ENCODE assay signal across 8 cellular contexts in the genomic region with DNA sequence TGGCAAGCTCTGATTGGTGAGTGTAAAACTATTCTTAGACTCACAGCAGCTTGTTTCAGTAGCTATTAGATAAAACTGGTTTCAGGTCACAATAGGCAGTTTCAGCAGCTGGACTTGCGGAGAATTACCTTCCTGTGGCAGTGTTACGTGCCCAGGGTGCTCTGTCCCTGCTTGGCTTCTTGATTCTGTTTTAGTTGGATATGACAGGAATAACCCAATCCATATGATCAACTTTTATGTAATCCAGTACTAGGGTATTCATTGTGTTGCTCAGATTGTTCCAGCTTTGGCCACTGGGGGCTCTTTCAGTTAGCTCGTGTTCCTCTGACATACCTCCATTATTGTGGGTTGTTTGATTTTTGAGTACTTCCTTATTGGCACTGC. TPM values are rescaled to one million over a fixed set of nuclear protein-coding genes. Genes with fewer than 3 reads are reported as not detected.
DNase-seq lines count a peak whose midpoint lies in the region; ATAC-seq and TF ChIP-seq lines count a peak whose summit lies in the region.

No MANE protein-coding gene starts in this region.

- H4K20me1 ChIP-seq in KMS-11 (ENCODE audit: insufficient read depth): no peaks in the 10 kb centered on the region

- no peak overlapping the region for H2AFZ ChIP-seq in KMS-11 (ENCODE audit: low read depth)

- H3K4me1 ChIP-seq in KMS-11 (ENCODE audit: low read depth, poor library complexity, severe bottlenecking): peaks cover 99% of the 10 kb centered on the region
- H3K4me1 ChIP-seq in esophagus squamous epithelium: peaks cover 0 to 52% (median 22%) of the 10 kb centered on the region in 3 donors
- H3K4me1 ChIP-seq in spleen: peaks cover 8 to 99% (median 72%) of the 10 kb centered on the region in 6 donors

- peak overlapping the region; percentile 97 for H3K4me2 ChIP-seq in KMS-11

- peak; percentile 50 for ATAC-seq in GM21825 (IDR thresholded peaks at IDR 0.05; ENCODE audit: unreplicated experiment)

- H3K4me3 ChIP-seq in KMS-11 (IDR thresholded peaks at IDR 0.05; ENCODE audit: insufficient read depth, low read depth, low read length): no peak overlapping the region
- no peak overlapping the region for H3K4me3 ChIP-seq in esophagus squamous epithelium
- no peak overlapping the region for H3K4me3 ChIP-seq in spleen

- H3K27ac ChIP-seq in KMS-11: peak overlapping the region; percentile 99
- H3K27ac ChIP-seq in VCaP: no peak overlapping the region; the same call in 1 of the 2 replicates
- H3K27ac ChIP-seq in esophagus squamous epithelium: peak overlapping the region in 1 of 4 donors; percentile 68
- peak overlapping the region in 4 of 8 donors; percentile 50 to 68 (median 50) for H3K27ac ChIP-seq in spleen

- TF ChIP-seq CTCF in KMS-11 (conservative IDR thresholded peaks at IDR 0.05; ENCODE audit: low read depth, low read length) (peak; percentile 68), VCaP (conservative IDR thresholded peaks at IDR 0.05) (peak; percentile 68), esophagus squamous epithelium (IDR thresholded peaks at IDR 0.05) (peak in 4 of 6 experiments; percentile 19 to 53 (median 42)), spleen (IDR thresholded peaks at IDR 0.05 in 8 of 11, conservative IDR thresholded peaks at IDR 0.05 in 3 of 11) (peak in 9 of 11 experiments; percentile 34 to 66 (median 48))

- no peaks in the 10 kb centered on the region for H3K27me3 ChIP-seq in KMS-11 (ENCODE audit: insufficient read depth, low read depth)
- no peaks in the 10 kb centered on the region for H3K27me3 ChIP-seq in esophagus squamous epithelium
- H3K27me3 ChIP-seq in spleen (replicated peaks in 1 of 7): no peaks in the 10 kb centered on the region

- WGBS in esophagus squamous epithelium, 2 donors: 65 to 67% methylated on average over 3 of the region's 3 CpGs
- 55 to 63% (median 56%) methylated on average over 3 of the region's 3 CpGs for WGBS in spleen, 5 donors

- peak overlapping the region; percentile 79; the same call in 1 of the 2 replicates for H3K9ac ChIP-seq in KMS-11

- peak; percentile 61 for DNase-seq in stimulated activated CD4-positive, alpha-beta T cell treated with anti-CD3 and anti-CD28 coated beads, Interleukin-15, amount 100 ng/mL, for 24 hours
- DNase-seq in stimulated activated CD4-positive, alpha-beta T cell treated with anti-CD3 and anti-CD28 coated beads, Interleukin-2, amount 100 ng/mL, for 48 hours: no peak
- DNase-seq in esophagus squamous epithelium (lab: John Stamatoyannopoulos, UW) (no peak), spleen (peak; percentile 35), GM03348 (ENCODE audit: low spot score) (no peak)

- H3K9me3 ChIP-seq in esophagus squamous epithelium (no peaks in the 10 kb centered on the region), spleen (no peaks in the 10 kb centered on the region)

- H3K79me2 ChIP-seq in KMS-11 (ENCODE audit: insufficient read depth, low read depth): peaks cover 90% of the 10 kb centered on the region

- no peak for TF ChIP-seq POLR2A in esophagus squamous epithelium (IDR thresholded peaks at IDR 0.05)
- TF ChIP-seq POLR2A in spleen (IDR thresholded peaks at IDR 0.05): no peak

- intact Hi-C loops in esophagus squamous epithelium (cut with DNase I): no loop called here
- intact Hi-C loops in spleen (cut with DNase I; ENCODE audit: low total_unique reads): no loop called here

- H3K36me3 ChIP-seq in KMS-11 (ENCODE audit: insufficient read depth): no peaks in the 10 kb centered on the region
- no peaks in the 10 kb centered on the region for H3K36me3 ChIP-seq in esophagus squamous epithelium
- peaks cover 0 to 20% (median 0%) of the 10 kb centered on the region in 6 donors for H3K36me3 ChIP-seq in spleen

RNA-seq across cellular contexts. Expression of a gene that starts 43.1 kb away (rescaled TPM):
- 10 to 100 TPM in 2 of 4 donors, 1 to 10 TPM in 2; 7.4 to 17.9 (median 9.4) TPM for total RNA-seq in esophagus squamous epithelium
- total RNA-seq in spleen: 100 to 1,000 TPM in 1 of 7 donors, 10 to 100 TPM in 6; 55.1 to 102 (median 76.5) TPM
- polyA plus RNA-seq in spleen: 1 to 10 TPM; 6.4 to 9.7 (median 7.1) TPM

Comparison
In these comparisons a context has a peak if more than half of its experiments do, and no peak if none do; other contexts are left out.
1. DNase-seq: peak in stimulated activated CD4-positive, alpha-beta T cell treated with anti-CD3 and anti-CD28 coated beads, Interleukin-15, amount 100 ng/mL, for 24 hours (single experiment) and spleen (single experiment); none in stimulated activated CD4-positive, alpha-beta T cell treated with anti-CD3 and anti-CD28 coated beads, Interleukin-2, amount 100 ng/mL, for 48 hours (0 of 2), esophagus squamous epithelium (single experiment) and GM03348 (single experiment).
2. Peak in every context shown above with its lines, with median percentiles within 50 percentile points of each other: CTCF ChIP-seq.